14 cellular contexts compared by ENCODE assay signal in genomic region chr6:152634773-152635172, GRCh38. TPM values are rescaled to one million over a fixed set of nuclear protein-coding genes. Genes with fewer than 3 reads are reported as not detected.
DNase-seq lines count a peak whose midpoint lies in the region; ATAC-seq and TF ChIP-seq lines count a peak whose summit lies in the region.
"Had no signal": no experiment of that assay in that cellular context is flagged by ENCODE, and none has a peak within 500 bp of the region (broad histone marks: within the 10 kb centered on the region; RNA-seq: fewer than 3 reads in every experiment).

No MANE protein-coding gene starts in this region.

- H3K9me3 ChIP-seq in left lung: no peaks in the 10 kb centered on the region

- peak overlapping the region in 1 of 2 donors; percentile 84 for H3K27ac ChIP-seq in left lung
- H3K27ac ChIP-seq: SJSA1 had no signal

- H3K36me3 ChIP-seq in left lung: no peaks in the 10 kb centered on the region
- H3K36me3 ChIP-seq: SJSA1 had no signal

- DNase-seq in left lung: peak; percentile 35 to 73
- no peak for DNase-seq in NCI-H2107 treated with DMSO at 0.1 percent for 48 hours (lab: John Stamatoyannopoulos, UW; ENCODE audit: unreplicated experiment)
- DNase-seq in SIG-M5 (lab: John Stamatoyannopoulos, UW): no peak
- DNase-seq: central memory CD4-positive, alpha-beta T cell; DND-41; foreskin melanocyte; NCI-H1694 had no signal

- H3K4me1 ChIP-seq in left lung: peaks cover 0 to 59% of the 10 kb centered on the region in 2 donors

- intact Hi-C loops in left lung (cut with DNase I): no loop called here

- TF ChIP-seq CTCF in left lung (IDR thresholded peaks at IDR 0.05): no peak

- H3K4me3 ChIP-seq in left lung: peak overlapping the region in 1 of 2 donors; percentile 63
- H3K4me3 ChIP-seq: SJSA1, skin epidermis had no signal

- ATAC-seq in GM18519 (IDR thresholded peaks at IDR 0.05; ENCODE audit: low FRiP score, unreplicated experiment): peak; percentile 65
- peak; percentile 75 for ATAC-seq in GM21367 (IDR thresholded peaks at IDR 0.05; ENCODE audit: unreplicated experiment)
- peak; percentile 65 for ATAC-seq in HG03432 (IDR thresholded peaks at IDR 0.05; ENCODE audit: unreplicated experiment)
- ATAC-seq in left lung: peak; percentile 51
- ATAC-seq in HG03354 (IDR thresholded peaks at IDR 0.05; ENCODE audit: poor library complexity, severe bottlenecking, unreplicated experiment): no peak
- ATAC-seq in GM18505 (IDR thresholded peaks at IDR 0.05; ENCODE audit: unreplicated experiment): no peak

- H3K27me3 ChIP-seq in left lung: peaks cover 0 to 18% of the 10 kb centered on the region in 2 donors

- TF ChIP-seq POLR2A in GM18505 (IDR thresholded peaks at IDR 0.05; ENCODE audit: borderline replicate concordance, extremely low read depth, insufficient read depth, insufficient read length): no peak

RNA-seq across cellular contexts. Expression of gene SYNE1, which starts 2.4 kb away (rescaled TPM):
- total RNA-seq in left lung: 100 to 1,000 TPM; 171 to 201 TPM

Comparison
In these comparisons a context has a peak if more than half of its experiments do, and no peak if none do; other contexts are left out.
1. ATAC-seq: peak in GM18519 (single experiment), GM21367 (single experiment), HG03432 (single experiment) and left lung (single experiment); none in HG03354 (single experiment) and GM18505 (single experiment).
2. DNase-seq: peak in left lung (2 of 2); none in NCI-H2107 treated with DMSO at 0.1 percent for 48 hours (single experiment) and SIG-M5 (single experiment).